21 cellular contexts compared by ENCODE assay signal in genomic region chr17:72953621-72954020, GRCh38.
DNase-seq lines count a peak whose midpoint lies in the region; FAIRE-seq and TF ChIP-seq lines count a peak whose summit lies in the region.
"Had no signal": no experiment of that assay in that cellular context is flagged by ENCODE, and none has a peak within 500 bp of the region (broad histone marks: within the 10 kb centered on the region; RNA-seq: fewer than 3 reads in every experiment).

No MANE protein-coding gene starts in this region.

- H3K4me3 ChIP-seq in bronchial epithelial cell (ENCODE audit: low read depth, low read length), result no peak overlapping the region
- H3K4me3 ChIP-seq: A549; BLaER1 treated with 17β-estradiol and CSF1 and Interleukin-3, amounts not matched to agents 10 nM and 100 nM had no signal

- TF ChIP-seq CTCF in bronchial epithelial cell (IDR thresholded peaks at IDR 0.05; ENCODE audit: insufficient read depth, low read length, severe bottlenecking), result no peak

- no peaks in the 10 kb centered on the region for H3K27me3 ChIP-seq in bronchial epithelial cell (ENCODE audit: control insufficient read depth, insufficient read depth, low read length)
- H3K27me3 ChIP-seq: BLaER1 treated with 17β-estradiol and CSF1 and Interleukin-3, amounts not matched to agents 10 nM and 100 nM had no signal

- no peak for FAIRE-seq in bronchial epithelial cell (lab: Jason Lieb, UNC)
- peak; percentile 95 for FAIRE-seq in urothelium cell line (lab: Jason Lieb, UNC)
- FAIRE-seq: A549, GM19239 had no signal

- H3K36me3 ChIP-seq in bronchial epithelial cell (ENCODE audit: control insufficient read depth, insufficient read depth, low read length), result no peaks in the 10 kb centered on the region
- H3K36me3 ChIP-seq: BLaER1 treated with 17β-estradiol and CSF1 and Interleukin-3, amounts not matched to agents 10 nM and 100 nM had no signal

- DNase-seq in NCI-H82 (lab: John Stamatoyannopoulos, UW) (peak; percentile 40), NCI-H82 treated with DMSO at 0.1 percent for 48 hours (lab: John Stamatoyannopoulos, UW; ENCODE audit: unreplicated experiment) (no peak), NCI-H69 (lab: John Stamatoyannopoulos, UW) (peak; percentile 69), bronchial epithelial cell (ENCODE audit: low read depth) (peak; percentile 8), urothelium cell line (ENCODE audit: low spot score) (peak; percentile 79), COLO829 (ENCODE audit: low spot score) (no peak), NCI-H748 treated with DMSO at 0.1 percent for 48 hours (lab: John Stamatoyannopoulos, UW) (no peak)
- no peak for DNase-seq in stimulated activated naive CD4-positive, alpha-beta T cell treated with Interleukin-2 at 50 U/mL for 16 hours (lab: John Stamatoyannopoulos, UW)
- DNase-seq: DMS 273 treated with DMSO at 0.1 percent for 48 hours, EL, H9, MM.1S, NCI-H1105 treated with DMSO at 0.1 percent for 48 hours, NCI-H187, NCI-H2171, NCI-H446 treated with DMSO at 0.1 percent for 48 hours, NCI-H774, SIG-M5 had no signal

Comparison
In these comparisons a context has a peak if more than half of its experiments do, and no peak if none do; other contexts are left out.
1. DNase-seq: peak in NCI-H82 (single experiment), NCI-H69 (single experiment), bronchial epithelial cell (single experiment) and urothelium cell line (single experiment); none in NCI-H82 treated with DMSO at 0.1 percent for 48 hours (single experiment), COLO829 (single experiment), NCI-H748 treated with DMSO at 0.1 percent for 48 hours (single experiment) and stimulated activated naive CD4-positive, alpha-beta T cell treated with Interleukin-2 at 50 U/mL for 16 hours (single experiment).